ENCODE assay signal across 8 cellular contexts in the genomic region with DNA sequence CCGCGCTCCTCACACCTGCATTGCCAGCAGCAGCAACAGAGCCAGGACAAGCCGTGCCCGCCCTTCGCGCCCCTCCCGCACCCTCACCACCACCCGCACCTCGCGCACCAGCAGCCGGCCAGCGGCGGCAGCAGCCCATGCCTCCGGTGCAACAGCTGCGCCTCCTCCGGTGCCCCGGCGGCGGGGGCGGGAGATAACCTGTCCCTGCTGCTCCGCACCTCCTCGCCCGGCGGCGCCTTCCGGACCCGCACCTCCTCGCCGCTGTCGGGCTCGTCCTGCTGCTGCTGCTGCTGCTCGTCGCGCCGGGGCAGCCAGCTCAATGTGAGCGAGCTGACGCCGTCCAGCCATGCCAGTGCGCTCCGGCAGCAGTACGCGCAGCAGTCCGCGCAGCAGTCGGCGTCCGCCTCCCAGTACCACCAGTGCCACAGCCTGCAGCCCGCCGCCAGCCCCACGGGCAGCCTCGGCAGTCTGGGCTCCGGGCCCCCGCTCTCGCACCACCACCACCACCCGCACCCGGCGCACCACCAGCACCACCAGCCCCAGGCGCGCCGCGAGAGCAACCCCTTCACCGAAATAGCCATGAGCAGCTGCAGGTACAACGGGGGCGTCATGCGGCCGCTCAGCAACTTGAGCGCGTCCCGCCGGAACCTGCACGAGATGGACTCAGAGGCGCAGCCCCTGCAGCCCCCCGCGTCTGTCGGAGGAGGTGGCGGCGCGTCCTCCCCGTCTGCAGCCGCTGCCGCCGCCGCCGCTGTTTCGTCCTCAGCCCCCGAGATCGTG. TPM values are rescaled to one million over a fixed set of nuclear protein-coding genes. Genes with fewer than 3 reads are reported as not detected.
DNase-seq lines count a peak whose midpoint lies in the region; ATAC-seq, FAIRE-seq and TF ChIP-seq lines count a peak whose summit lies in the region.

No MANE protein-coding gene starts in this region.

- H3K27me3 ChIP-seq in BJ (ENCODE audit: control insufficient read depth, insufficient read depth, low read length) (no peaks in the 10 kb centered on the region; the same call in none of the 2 replicates), bronchial epithelial cell (ENCODE audit: control insufficient read depth, insufficient read depth, low read length) (peaks cover 24% of the 10 kb centered on the region), liver (ENCODE audit: control insufficient read depth in 4 of 4, insufficient read depth in 4 of 4, low read length in 3 of 4) (no peaks in the 10 kb centered on the region), uterus (peaks cover 0 to 6% of the 10 kb centered on the region in 2 donors)

- H3K4me3 Mint-ChIP-seq in immature natural killer cell = no peak overlapping the region

- ATAC-seq in GM19043 (IDR thresholded peaks at IDR 0.05; ENCODE audit: low read depth, unreplicated experiment) (peak; percentile 14), HG03469 (IDR thresholded peaks at IDR 0.05; ENCODE audit: unreplicated experiment) (peak; percentile 9)

- H3K9me3 ChIP-seq in liver (ENCODE audit: control insufficient read depth in 4 of 4, low read length in 3 of 4) (no peaks in the 10 kb centered on the region), uterus (no peaks in the 10 kb centered on the region)

- H3K36me3 ChIP-seq in BJ (ENCODE audit: control insufficient read depth, insufficient read depth, low read length) (no peaks in the 10 kb centered on the region), bronchial epithelial cell (ENCODE audit: control insufficient read depth, insufficient read depth, low read length) (no peaks in the 10 kb centered on the region), liver (ENCODE audit: control insufficient read depth in 4 of 4, insufficient read depth in 3 of 4, low read depth in 1 of 4, low read length in 3 of 4) (peaks cover 0 to 2% (median 0%) of the 10 kb centered on the region in 4 donors), uterus (no peaks in the 10 kb centered on the region)

- no peak for DNase-seq in BJ (ENCODE audit: low read depth)
- DNase-seq in bronchial epithelial cell (ENCODE audit: low read depth) = no peak
- no peak for DNase-seq in uterus
- DNase-seq in NCI-H446 treated with DMSO at 0.1 percent for 48 hours (lab: John Stamatoyannopoulos, UW) = no peak
- DNase-seq in immature natural killer cell = no peak

- H3K27me3 Mint-ChIP-seq in immature natural killer cell (ENCODE audit: low read depth in 3 of 3) = peaks cover 11 to 16% (median 14%) of the 10 kb centered on the region in 3 donors

- no peaks in the 10 kb centered on the region for H3K4me1 Mint-ChIP-seq in immature natural killer cell

- TF ChIP-seq CTCF in BJ (IDR thresholded peaks at IDR 0.05; ENCODE audit: insufficient read depth, low read depth, low read length) (no peak), bronchial epithelial cell (IDR thresholded peaks at IDR 0.05; ENCODE audit: insufficient read depth, low read length, severe bottlenecking) (no peak), liver (IDR thresholded peaks at IDR 0.05; ENCODE audit: low read depth, low read length, missing input control) (no peak), uterus (IDR thresholded peaks at IDR 0.05) (no peak)

- POLR2A ChIA-PET in BJ (lab: Charles Lee) = no interaction called here

- peaks cover 2 to 28% (median 15%) of the 10 kb centered on the region in 4 donors for H3K4me1 ChIP-seq in liver (ENCODE audit: control insufficient read depth in 4 of 4, insufficient read depth in 4 of 4, low read length in 3 of 4)
- H3K4me1 ChIP-seq in uterus = no peaks in the 10 kb centered on the region

- no peak for FAIRE-seq in bronchial epithelial cell (lab: Jason Lieb, UNC)

- CTCF ChIA-PET in BJ (lab: Yijun Ruan, JAX) = interaction anchor here (1.4 to 6.2 kb wide), 4 partner anchors 18 to 556 kb away, joined by 3 to 104 read pairs (median 4); no protein-coding TSS in a partner anchor

- WGBS in liver = under 1% methylated on average over 87 of the region's 87 CpGs

- H3K9me3 Mint-ChIP-seq in immature natural killer cell = peaks cover 0 to 19% (median 6%) of the 10 kb centered on the region in 6 donors

- H3K36me3 Mint-ChIP-seq in immature natural killer cell = no peaks in the 10 kb centered on the region

- peak overlapping the region in 1 of 2 donors; percentile 38 for H3K9ac ChIP-seq in liver (ENCODE audit: low read depth in 1 of 2, low read length in 2 of 2)

- H3K27ac ChIP-seq in liver (ENCODE audit: low read depth in 1 of 2, low read length in 2 of 2) (peak overlapping the region; percentile 63 to 73), uterus (peak overlapping the region; percentile 28 to 44)

- H3K4me3 ChIP-seq in BJ (ENCODE audit: low read depth, low read length) (peak overlapping the region; percentile 62), bronchial epithelial cell (ENCODE audit: low read depth, low read length) (peak overlapping the region; percentile 21), liver (ENCODE audit: low read depth in 1 of 3, low read length in 3 of 3) (peak overlapping the region; percentile 84 to 95 (median 93)), uterus (peak overlapping the region; percentile 42 to 47)

- TF ChIP-seq RAD21 in liver (IDR thresholded peaks at IDR 0.05) = no peak

- H3K27ac Mint-ChIP-seq in immature natural killer cell = no peak overlapping the region

- intact Hi-C loops in uterus (cut with DNase I; ENCODE audit: low total_unique reads) = no loop called here

- no peak for TF ChIP-seq POLR2A in uterus (IDR thresholded peaks at IDR 0.05)

TF ChIP-seq in liver, 16 proteins besides CTCF, POLR2A, EP300 and RAD21:
- no peak for TF ChIP-seq YY1 (IDR thresholded peaks at IDR 0.05)
- no peak for TF ChIP-seq HNF4G (IDR thresholded peaks at IDR 0.05)
- TF ChIP-seq, protein P1, sequence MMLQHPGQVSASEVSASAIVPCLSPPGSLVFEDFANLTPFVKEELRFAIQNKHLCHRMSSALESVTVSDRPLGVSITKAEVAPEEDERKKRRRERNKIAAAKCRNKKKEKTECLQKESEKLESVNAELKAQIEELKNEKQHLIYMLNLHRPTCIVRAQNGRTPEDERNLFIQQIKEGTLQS (IDR thresholded peaks at IDR 0.05) = no peak

RNA-seq across cellular contexts. Expression of gene KCNN2, which starts 0.5 kb away (rescaled TPM):
- 4.6 and 5.1 TPM in 2 replicates for polyA plus RNA-seq in BJ (2011; rRNA removed)
- polyA minus RNA-seq in BJ (2011; rRNA and poly(A)+ RNA removed) = 12.1 and 13.1 TPM in 2 replicates
- not detected in 2 replicates for total RNA-seq in bronchial epithelial cell
- 1 to 10 TPM in 1 of 2 donors, under 1 TPM in 1; 0.09 to 4.6 TPM for total RNA-seq in liver
- polyA plus RNA-seq in liver = 1 to 10 TPM; 2.9 to 3.2 TPM
- total RNA-seq in uterus = 1 to 10 TPM; 1.8 to 7.1 (median 4.9) TPM
- polyA plus RNA-seq in immature natural killer cell = not detected

Comparison
In these comparisons a context has a peak if more than half of its experiments do, and no peak if none do; other contexts are left out.
1. H3K4me3 ChIP-seq: peak in every context shown above with its lines; median percentile 93 in liver; 62 in BJ; 44 in uterus; 21 in bronchial epithelial cell.